In genomic region chr6:97462031-97462430, GRCh38 we compare ENCODE assay signal across 22 cellular contexts.
"Had no signal": no experiment of that assay in that cellular context is flagged by ENCODE, and none has a peak within 500 bp of the region (broad histone marks: within the 10 kb centered on the region; RNA-seq: fewer than 3 reads in every experiment).

No MANE protein-coding gene starts in this region.

- FAIRE-seq: kidney, small intestine had no signal

- H3K4me2 ChIP-seq: hepatocyte had no signal

- H3K27ac Mint-ChIP-seq: naive thymus-derived CD4-positive, alpha-beta T cell; nephron progenitor cell had no signal

- H3K9me3 ChIP-seq: neutrophil, right atrium auricular region, sigmoid colon, suprapubic skin, thyroid gland, upper lobe of left lung, uterus had no signal

- ATAC-seq: left ventricle myocardium superior; naive thymus-derived CD4-positive, alpha-beta T cell had no signal

- H2AFZ ChIP-seq: hepatocyte had no signal

- H3K79me2 ChIP-seq: hepatocyte had no signal

- H3K4me3 ChIP-seq: hepatocyte, lung, right atrium auricular region, sigmoid colon, suprapubic skin, thyroid gland, upper lobe of left lung, uterus had no signal

- H3K4me1 ChIP-seq: right atrium auricular region, sigmoid colon, suprapubic skin, thyroid gland, upper lobe of left lung, uterus had no signal

- H3K4me1 Mint-ChIP-seq: naive thymus-derived CD4-positive, alpha-beta T cell had no signal

- H3K27me3 ChIP-seq: dorsolateral prefrontal cortex, hepatocyte, neutrophil, right atrium auricular region, sigmoid colon, suprapubic skin, thyroid gland, upper lobe of left lung, uterus had no signal

- H3K4me3 Mint-ChIP-seq: naive thymus-derived CD4-positive, alpha-beta T cell; nephron progenitor cell had no signal

- H3K36me3 Mint-ChIP-seq: naive thymus-derived CD4-positive, alpha-beta T cell had no signal

- H3K9me3 Mint-ChIP-seq: naive thymus-derived CD4-positive, alpha-beta T cell; nephron progenitor cell had no signal

- DNase-seq: cortex of kidney; dorsolateral prefrontal cortex; effector CD8-positive, alpha-beta T cell; foreskin fibroblast; kidney; left cardiac atrium; left ventricle myocardium superior; mesenchymal stem cell; naive thymus-derived CD4-positive, alpha-beta T cell; nephron progenitor cell; sigmoid colon; small intestine; stimulated activated CD4-positive, alpha-beta T cell treated with anti-CD3 and anti-CD28 coated beads, Interleukin-12 subunit alpha, Interleukin-12 subunit beta, amount 100 ng/mL, for 4 hours; stimulated activated naive CD4-positive, alpha-beta T cell treated with Interleukin-2 at 50 U/mL for 16 hours; thyroid gland; upper lobe of left lung; uterus had no signal

- H3K27ac ChIP-seq: hepatocyte, neutrophil, right atrium auricular region, sigmoid colon, suprapubic skin, thyroid gland, upper lobe of left lung, uterus had no signal

- H3K36me3 ChIP-seq: neutrophil, right atrium auricular region, sigmoid colon, suprapubic skin, thyroid gland, upper lobe of left lung, uterus had no signal
